8 cellular contexts compared by ENCODE assay signal in genomic region chr2:127025357-127026062, GRCh38.
A peak's percentile ranks its signal among the peaks of the same experiment; 100 is the strongest.
DNase-seq lines count a peak whose midpoint lies in the region; ATAC-seq and TF ChIP-seq lines count a peak whose summit lies in the region.

No MANE protein-coding gene starts in this region.

- peak; percentile 62 for TF ChIP-seq CTCF in endodermal cell (conservative IDR thresholded peaks at IDR 0.05)

- peak overlapping the region; percentile 8 for H3K9ac ChIP-seq in endodermal cell (ENCODE audit: extremely low read depth, low read length, poor library complexity, severe bottlenecking)

- peaks cover 9% of the 10 kb centered on the region for H3K4me1 Mint-ChIP-seq in endodermal cell

- H2AFZ ChIP-seq in ACC112 (ENCODE audit: low read length, unreplicated experiment): peak overlapping the region; percentile 97

- H3K4me3 Mint-ChIP-seq in endodermal cell: peak overlapping the region; percentile 66

- H3K9me3 Mint-ChIP-seq in endodermal cell: no peaks in the 10 kb centered on the region

- ATAC-seq in GM18861 (IDR thresholded peaks at IDR 0.05; ENCODE audit: unreplicated experiment) (peak; percentile 97), HG03066 (IDR thresholded peaks at IDR 0.05; ENCODE audit: low read depth, unreplicated experiment) (peak; percentile 91)

- H3K27ac ChIP-seq in ACC112 (ENCODE audit: low read depth, low read length): no peak overlapping the region; the same call in 1 of the 2 replicates
- no peak overlapping the region for H3K27ac ChIP-seq in endodermal cell (ENCODE audit: low read depth, low read length)

- no peaks in the 10 kb centered on the region for H3K4me1 ChIP-seq in ACC112 (ENCODE audit: control insufficient read depth, insufficient read depth, low read length, unreplicated experiment)
- H3K4me1 ChIP-seq in endodermal cell (ENCODE audit: control insufficient read depth, insufficient read depth, low read length): no peaks in the 10 kb centered on the region

- WGBS in endodermal cell (ENCODE audit: insufficient coverage in 1 of 2, insufficient read length in 1 of 2), 2 experiments: 2 to 7% methylated on average over 22 to 39 of the region's 39 CpGs

- H3K27me3 ChIP-seq in ACC112 (ENCODE audit: insufficient read depth, low read length) (no peaks in the 10 kb centered on the region), endodermal cell (ENCODE audit: control insufficient read depth, insufficient read depth, low read length, poor library complexity, severe bottlenecking) (no peaks in the 10 kb centered on the region)

- H3K9me3 ChIP-seq in endodermal cell (ENCODE audit: control insufficient read depth, low read length): no peaks in the 10 kb centered on the region

- DNase-seq in NCI-H524 treated with DMSO at 0.1 percent for 48 hours (lab: John Stamatoyannopoulos, UW) (peak; percentile 93), endodermal cell (peak; percentile 97), middle frontal gyrus (ENCODE audit: extremely low spot score, low spot score) (peak; percentile 83)
- DNase-seq in activated CD8-positive, alpha-beta memory T cell treated with anti-CD3 and anti-CD28 coated beads, Interleukin-2, amount 50 U/mL, for 24 hours (ENCODE audit: extremely low read depth): peak; percentile 18
- peak; percentile 70 to 71 for DNase-seq in stimulated activated CD8-positive, alpha-beta memory T cell treated with anti-CD3 and anti-CD28 coated beads, Interleukin-15, amount 100 ng/mL, for 48 hours (ENCODE audit: low read depth in 2 of 2)

- no peaks in the 10 kb centered on the region for H3K79me2 ChIP-seq in ACC112 (ENCODE audit: control insufficient read depth, insufficient read depth, low read length, unreplicated experiment)

- H3K36me3 ChIP-seq in ACC112 (ENCODE audit: insufficient read depth, low read length) (no peaks in the 10 kb centered on the region), endodermal cell (ENCODE audit: control insufficient read depth, insufficient read depth, low read length) (no peaks in the 10 kb centered on the region)

- peaks cover 3% of the 10 kb centered on the region for H3K27me3 Mint-ChIP-seq in endodermal cell (ENCODE audit: insufficient read depth)

- H3K4me3 ChIP-seq in ACC112 (ENCODE audit: low read depth, low read length) (peak overlapping the region; percentile 76), endodermal cell (ENCODE audit: low read length) (peak overlapping the region; percentile 83)

- peak overlapping the region; percentile 88 for H3K27ac Mint-ChIP-seq in endodermal cell

- H3K36me3 Mint-ChIP-seq in endodermal cell (ENCODE audit: low read depth): no peaks in the 10 kb centered on the region

Comparison
In these comparisons a context has a peak if more than half of its experiments do, and no peak if none do; other contexts are left out.
1. DNase-seq: peak in every context shown above with its lines; median percentile 97 in endodermal cell; 93 in NCI-H524 treated with DMSO at 0.1 percent for 48 hours; 83 in middle frontal gyrus; 70 in stimulated activated CD8-positive, alpha-beta memory T cell treated with anti-CD3 and anti-CD28 coated beads, Interleukin-15, amount 100 ng/mL, for 48 hours; 18 in activated CD8-positive, alpha-beta memory T cell treated with anti-CD3 and anti-CD28 coated beads, Interleukin-2, amount 50 U/mL, for 24 hours.